40 cellular contexts compared by ENCODE assay signal in the genomic region with DNA sequence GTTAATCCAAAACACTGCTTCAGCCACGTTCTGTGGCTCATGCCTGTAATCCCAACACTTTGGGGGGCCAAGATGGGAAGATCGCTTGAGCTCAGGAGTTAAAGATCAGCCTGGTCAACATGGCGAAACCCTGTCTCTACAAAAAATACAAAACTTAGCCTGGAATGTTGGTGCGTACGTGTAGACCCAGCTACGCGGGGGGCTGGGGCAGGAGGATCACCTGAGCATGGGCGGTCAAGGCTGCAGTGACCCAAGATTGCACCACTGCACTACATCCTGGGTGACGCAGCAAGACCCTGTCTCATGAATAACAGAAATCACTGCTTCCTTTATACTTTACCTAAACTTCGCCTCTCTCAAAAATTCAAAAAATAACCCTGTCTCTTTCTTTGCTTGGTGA.
"Had no signal": no experiment of that assay in that cellular context is flagged by ENCODE, and none has a peak within 500 bp of the region (broad histone marks: within the 10 kb centered on the region; RNA-seq: fewer than 3 reads in every experiment).

No MANE protein-coding gene starts in this region.

- H3K27me3 ChIP-seq: adrenal gland, ascending aorta, body of pancreas, brain microvascular endothelial cell, breast epithelium, cardiac muscle cell had no signal

- ATAC-seq: activated naive CD4-positive, alpha-beta T cell treated with anti-CD3 and anti-CD28 coated beads, Interleukin-2, amount 50 U/mL, for 72 hours; activated naive CD8-positive, alpha-beta T cell treated with anti-CD3 and anti-CD28 coated beads, Interleukin-2, amount 50 U/mL, for 24 hours; activated T-cell treated with anti-CD3 and anti-CD28 coated beads, Interleukin-2, amount 50 U/mL, for 4 hours; activated T-cell treated with anti-CD3 and anti-CD28 coated beads, Interleukin-2, amount 50 U/mL, for 72 hours; activated T-helper 17 cell treated with anti-CD3 and anti-CD28 coated beads, Interleukin-2, amount 50 U/mL, for 72 hours; body of pancreas had no signal

- H3K4me3 Mint-ChIP-seq: activated naive CD4-positive, alpha-beta T cell treated with anti-CD3 and anti-CD28 coated beads for 36 hours; activated naive CD4-positive, alpha-beta T cell treated with anti-CD3 and anti-CD28 coated beads, Interleukin-2, amount 10 ng/mL, durations not matched to agents 7 days and 5 days; activated naive CD4-positive, alpha-beta T cell treated with anti-CD3 and anti-CD28 coated beads, Interleukin-2, amount 50 U/mL, for 24 hours; activated naive CD8-positive, alpha-beta T cell; activated naive CD8-positive, alpha-beta T cell treated with anti-CD3 and anti-CD28 coated beads for 36 hours; activated naive CD8-positive, alpha-beta T cell treated with anti-CD3 and anti-CD28 coated beads, Interleukin-2, amount 10 ng/mL, durations not matched to agents 7 days and 5 days; activated naive CD8-positive, alpha-beta T cell treated with anti-CD3 and anti-CD28 coated beads, Interleukin-2, amount 50 U/mL, for 24 hours; activated T-cell treated with anti-CD3 and anti-CD28 coated beads, Interleukin-2, amount 50 U/mL, for 24 hours; activated T-cell treated with anti-CD3 and anti-CD28 coated beads, Interleukin-2, amount 50 U/mL, for 4 hours; activated T-cell treated with anti-CD3 and anti-CD28 coated beads, Interleukin-2, amount 50 U/mL, for 72 hours; activated T-helper 1 cell treated with anti-CD3 and anti-CD28 coated beads, Interleukin-12 subunit alpha, Interleukin-12 subunit beta, Interleukin-2, Interleukin-4 antibody, amounts not matched to agents 30 ng/mL and 10 ng/mL and 1 ng/mL, durations not matched to agents 14 hours and 24 hours and 36 hours; activated T-helper 17 cell treated with anti-CD3 and anti-CD28 coated beads, Interleukin-2, amount 50 U/mL, for 72 hours; brain; central memory CD8-positive, alpha-beta T cell had no signal

- H3K36me3 ChIP-seq: adrenal gland, ascending aorta, brain microvascular endothelial cell, breast epithelium, cardiac muscle cell had no signal

- H3K4me1 ChIP-seq: adrenal gland, ascending aorta, body of pancreas, breast epithelium had no signal

- FAIRE-seq: astrocyte, bronchial epithelial cell had no signal

- H3K27ac Mint-ChIP-seq: activated naive CD4-positive, alpha-beta T cell treated with anti-CD3 and anti-CD28 coated beads for 36 hours; activated naive CD4-positive, alpha-beta T cell treated with anti-CD3 and anti-CD28 coated beads, Interleukin-2, amount 10 ng/mL, durations not matched to agents 7 days and 5 days; activated naive CD4-positive, alpha-beta T cell treated with anti-CD3 and anti-CD28 coated beads, Interleukin-2, amount 50 U/mL, for 24 hours; activated naive CD4-positive, alpha-beta T cell treated with anti-CD3 and anti-CD28 coated beads, Interleukin-2, amount 50 U/mL, for 72 hours; activated naive CD8-positive, alpha-beta T cell; activated naive CD8-positive, alpha-beta T cell treated with anti-CD3 and anti-CD28 coated beads for 36 hours; activated naive CD8-positive, alpha-beta T cell treated with anti-CD3 and anti-CD28 coated beads, Interleukin-2, amount 10 ng/mL, durations not matched to agents 7 days and 5 days; activated naive CD8-positive, alpha-beta T cell treated with anti-CD3 and anti-CD28 coated beads, Interleukin-2, amount 50 U/mL, for 24 hours; activated T-cell treated with anti-CD3 and anti-CD28 coated beads, Interleukin-2, amount 50 U/mL, for 24 hours; activated T-cell treated with anti-CD3 and anti-CD28 coated beads, Interleukin-2, amount 50 U/mL, for 72 hours; activated T-helper 1 cell treated with anti-CD3 and anti-CD28 coated beads, Interleukin-12 subunit alpha, Interleukin-12 subunit beta, Interleukin-2, Interleukin-4 antibody, amounts not matched to agents 30 ng/mL and 10 ng/mL and 1 ng/mL, durations not matched to agents 14 hours and 24 hours and 36 hours; activated T-helper 17 cell treated with anti-CD3 and anti-CD28 coated beads, Interleukin-2, amount 50 U/mL, for 72 hours; activated T-helper 2 cell treated with anti-CD3 and anti-CD28 coated beads, Interferon-gamma antibody, Interleukin-2, Interleukin-4, amounts not matched to agents 10 μg/mL and 5 μg/mL and 100 μg/mL, durations not matched to agents 14 hours and 24 hours and 36 hours; brain had no signal

- H3K4me3 ChIP-seq: adrenal gland, ascending aorta, body of pancreas, breast epithelium, cardiac muscle cell had no signal

- H3K4me1 Mint-ChIP-seq: activated naive CD4-positive, alpha-beta T cell treated with anti-CD3 and anti-CD28 coated beads, Interleukin-2, amount 10 ng/mL, durations not matched to agents 7 days and 5 days; activated naive CD4-positive, alpha-beta T cell treated with anti-CD3 and anti-CD28 coated beads, Interleukin-2, amount 50 U/mL, for 24 hours; activated naive CD8-positive, alpha-beta T cell treated with anti-CD3 and anti-CD28 coated beads for 36 hours; activated naive CD8-positive, alpha-beta T cell treated with anti-CD3 and anti-CD28 coated beads, Interleukin-2, amount 10 ng/mL, durations not matched to agents 7 days and 5 days; activated naive CD8-positive, alpha-beta T cell treated with anti-CD3 and anti-CD28 coated beads, Interleukin-2, amount 50 U/mL, for 24 hours; activated T-helper 17 cell treated with anti-CD3 and anti-CD28 coated beads, Interleukin-2, amount 50 U/mL, for 72 hours; brain; central memory CD8-positive, alpha-beta T cell had no signal

- DNase-seq: activated effector memory CD4-positive, alpha-beta T cell treated with anti-CD3 and anti-CD28 coated beads, Interleukin-2, amount 50 U/mL, for 16 hours; activated effector memory CD4-positive, alpha-beta T cell treated with Interleukin-2 at 50 U/mL for 16 hours; activated gamma-delta T cell; activated gamma-delta T cell treated with Interleukin-2 at 50 U/mL for 16 hours; activated naive CD4-positive, alpha-beta T cell; activated naive CD4-positive, alpha-beta T cell treated with anti-CD3 and anti-CD28 coated beads for 36 hours; activated naive CD4-positive, alpha-beta T cell treated with anti-CD3 and anti-CD28 coated beads, Interleukin-2, amount 10 ng/mL, durations not matched to agents 7 days and 5 days; activated naive CD4-positive, alpha-beta T cell treated with anti-CD3 and anti-CD28 coated beads, Interleukin-2, amount 50 U/mL, for 16 hours; activated naive CD4-positive, alpha-beta T cell treated with Interleukin-2 at 50 U/mL for 16 hours; activated naive CD8-positive, alpha-beta T cell treated with anti-CD3 and anti-CD28 coated beads for 36 hours; activated naive CD8-positive, alpha-beta T cell treated with anti-CD3 and anti-CD28 coated beads, Interleukin-2, amount 10 ng/mL, durations not matched to agents 7 days and 5 days; activated naive CD8-positive, alpha-beta T cell treated with anti-CD3 and anti-CD28 coated beads, Interleukin-2, amount 50 U/mL, for 24 hours; activated T-cell treated with anti-CD3 and anti-CD28 coated beads, Interleukin-2, amount 50 U/mL, for 1 hour; activated T-cell treated with anti-CD3 and anti-CD28 coated beads, Interleukin-2, amount 50 U/mL, for 24 hours; activated T-cell treated with anti-CD3 and anti-CD28 coated beads, Interleukin-2, amount 50 U/mL, for 4 hours; activated T-cell treated with anti-CD3 and anti-CD28 coated beads, Interleukin-2, amount 50 U/mL, for 48 hours; activated T-cell treated with anti-CD3 and anti-CD28 coated beads, Interleukin-2, amount 50 U/mL, for 72 hours; adrenal gland; amniotic stem cell; amygdala; anterior cingulate cortex; aorta; body of pancreas; brain microvascular endothelial cell; caudate nucleus; central memory CD4-positive, alpha-beta T cell; cerebellar nuclear complex had no signal

- H3K36me3 Mint-ChIP-seq: activated naive CD4-positive, alpha-beta T cell treated with anti-CD3 and anti-CD28 coated beads, Interleukin-2, amount 10 ng/mL, durations not matched to agents 7 days and 5 days; activated naive CD4-positive, alpha-beta T cell treated with anti-CD3 and anti-CD28 coated beads, Interleukin-2, amount 50 U/mL, for 24 hours; activated naive CD8-positive, alpha-beta T cell; activated naive CD8-positive, alpha-beta T cell treated with anti-CD3 and anti-CD28 coated beads for 36 hours; activated naive CD8-positive, alpha-beta T cell treated with anti-CD3 and anti-CD28 coated beads, Interleukin-2, amount 10 ng/mL, durations not matched to agents 7 days and 5 days; brain had no signal

- H3K27ac ChIP-seq: adrenal gland, ascending aorta, body of pancreas, brain microvascular endothelial cell, breast epithelium, cardiac muscle cell had no signal

- H3K9me3 Mint-ChIP-seq: activated naive CD4-positive, alpha-beta T cell treated with anti-CD3 and anti-CD28 coated beads, Interleukin-2, amount 50 U/mL, for 24 hours had no signal

- H3K9me3 ChIP-seq: adrenal gland, ascending aorta, body of pancreas, breast epithelium had no signal

- H3K27me3 Mint-ChIP-seq: activated naive CD4-positive, alpha-beta T cell treated with anti-CD3 and anti-CD28 coated beads, Interleukin-2, amount 10 ng/mL, durations not matched to agents 7 days and 5 days; activated naive CD4-positive, alpha-beta T cell treated with anti-CD3 and anti-CD28 coated beads, Interleukin-2, amount 50 U/mL, for 24 hours; activated naive CD8-positive, alpha-beta T cell; activated naive CD8-positive, alpha-beta T cell treated with anti-CD3 and anti-CD28 coated beads for 36 hours; activated naive CD8-positive, alpha-beta T cell treated with anti-CD3 and anti-CD28 coated beads, Interleukin-2, amount 10 ng/mL, durations not matched to agents 7 days and 5 days; activated naive CD8-positive, alpha-beta T cell treated with anti-CD3 and anti-CD28 coated beads, Interleukin-2, amount 50 U/mL, for 24 hours; activated T-cell treated with anti-CD3 and anti-CD28 coated beads, Interleukin-2, amount 50 U/mL, for 24 hours; activated T-helper 17 cell treated with anti-CD3 and anti-CD28 coated beads, Interleukin-2, amount 50 U/mL, for 72 hours; central memory CD8-positive, alpha-beta T cell had no signal
